In genomic region chr2:17835511-17835910, GRCh38 we compare ENCODE assay signal across 19 cellular contexts. TPM values are rescaled to one million over a fixed set of nuclear protein-coding genes. Genes with fewer than 3 reads are reported as not detected.
A peak's percentile ranks its signal among the peaks of the same experiment; 100 is the strongest.
DNase-seq lines count a peak whose midpoint lies in the region; ATAC-seq, FAIRE-seq and TF ChIP-seq lines count a peak whose summit lies in the region.
"Had no signal": no experiment of that assay in that cellular context is flagged by ENCODE, and none has a peak within 500 bp of the region (broad histone marks: within the 10 kb centered on the region; RNA-seq: fewer than 3 reads in every experiment).

No MANE protein-coding gene starts in this region.

- DNase-seq in WTC11 (ENCODE audit: low spot score): no peak
- DNase-seq in choroid plexus epithelial cell (ENCODE audit: low read depth): peak; percentile 67
- DNase-seq in iris pigment epithelial cell (ENCODE audit: low read depth): peak; percentile 23
- no peak for DNase-seq in ascending aorta (ENCODE audit: low spot score in 2 of 2)
- no peak for DNase-seq in HTR-8/SVneo (ENCODE audit: insufficient read length, low spot score)
- DNase-seq: Calu3; CD8-positive, alpha-beta T cell; DMS79 treated with DMSO at 0.1 percent for 48 hours; EL; GOT3; H9; KG1 had no signal

- H3K9me3 ChIP-seq in ascending aorta: no peaks in the 10 kb centered on the region

- peaks cover 0 to 3% of the 10 kb centered on the region in 2 donors for H3K4me1 ChIP-seq in ascending aorta

- no peaks in the 10 kb centered on the region for H3K9me3 Mint-ChIP-seq in WTC11
- H3K9me3 Mint-ChIP-seq: CD8-positive, alpha-beta T cell; H9 had no signal

- POLR2A ChIA-PET in WTC11 (lab: Charles Lee): no interaction called here

- H3K27ac Mint-ChIP-seq in WTC11: no peak overlapping the region
- H3K27ac Mint-ChIP-seq: B cell; CD8-positive, alpha-beta T cell; H9 had no signal

- ATAC-seq in WTC11 (peak; percentile 10; the same call in 1 of the 2 replicates), GM19324 (IDR thresholded peaks at IDR 0.05; ENCODE audit: low FRiP score, unreplicated experiment) (no peak), GM19397 (IDR thresholded peaks at IDR 0.05; ENCODE audit: unreplicated experiment) (no peak)
- ATAC-seq: CD8-positive, alpha-beta T cell; GM12878 had no signal

- FAIRE-seq in HTR-8/SVneo (lab: Jason Lieb, UNC): no peak
- FAIRE-seq: GM12878 had no signal

- CTCF ChIA-PET in WTC11 (lab: Charles Lee): no interaction called here

- no peak overlapping the region for H3K4me3 Mint-ChIP-seq in WTC11
- H3K4me3 Mint-ChIP-seq: B cell; CD8-positive, alpha-beta T cell; H9 had no signal

- H3K27me3 ChIP-seq in ascending aorta: no peaks in the 10 kb centered on the region

- H3K36me3 Mint-ChIP-seq in WTC11: no peaks in the 10 kb centered on the region
- H3K36me3 Mint-ChIP-seq: CD8-positive, alpha-beta T cell had no signal

- no peak overlapping the region for H3K4me3 ChIP-seq in choroid plexus epithelial cell (ENCODE audit: low read depth, low read length)
- H3K4me3 ChIP-seq in ascending aorta: no peak overlapping the region
- H3K4me3 ChIP-seq: BLaER1 treated with 17β-estradiol and CSF1 and Interleukin-3, amounts not matched to agents 10 nM and 100 nM; GM12878 had no signal

- intact Hi-C loops in ascending aorta (cut with DNase I): no loop called here

- H3K27ac ChIP-seq in ascending aorta: no peak overlapping the region
- H3K27ac ChIP-seq: BLaER1 treated with 17β-estradiol and CSF1 and Interleukin-3, amounts not matched to agents 10 nM and 100 nM had no signal

- H3K27me3 Mint-ChIP-seq in WTC11 (ENCODE audit: low read depth): peaks cover 17% of the 10 kb centered on the region
- H3K27me3 Mint-ChIP-seq: B cell had no signal

- TF ChIP-seq CTCF in WTC11 (IDR thresholded peaks at IDR 0.05) (no peak), choroid plexus epithelial cell (conservative IDR thresholded peaks at IDR 0.05; ENCODE audit: low read depth, low read length) (peak; percentile 16), ascending aorta (IDR thresholded peaks at IDR 0.05) (no peak)

- no peaks in the 10 kb centered on the region for H3K36me3 ChIP-seq in ascending aorta
- H3K36me3 ChIP-seq: BLaER1 treated with 17β-estradiol and CSF1 and Interleukin-3, amounts not matched to agents 10 nM and 100 nM had no signal

- peaks cover 6% of the 10 kb centered on the region for H3K4me1 Mint-ChIP-seq in WTC11

TF ChIP-seq in WTC11, 78 proteins besides CTCF, POLR2A, EP300 and RAD21 (continues in another document):
- TF ChIP-seq HMGA2 (CRISPR knock-in tag; IDR thresholded peaks at IDR 0.05): no peak
- TF ChIP-seq TP53 (CRISPR knock-in tag; IDR thresholded peaks at IDR 0.05): no peak
- no peak for TF ChIP-seq NR1H2 (CRISPR knock-in tag; IDR thresholded peaks at IDR 0.05)
- TF ChIP-seq ZNF532 (CRISPR knock-in tag; IDR thresholded peaks at IDR 0.05; ENCODE audit: borderline replicate concordance): no peak
- TF ChIP-seq, protein P1, sequence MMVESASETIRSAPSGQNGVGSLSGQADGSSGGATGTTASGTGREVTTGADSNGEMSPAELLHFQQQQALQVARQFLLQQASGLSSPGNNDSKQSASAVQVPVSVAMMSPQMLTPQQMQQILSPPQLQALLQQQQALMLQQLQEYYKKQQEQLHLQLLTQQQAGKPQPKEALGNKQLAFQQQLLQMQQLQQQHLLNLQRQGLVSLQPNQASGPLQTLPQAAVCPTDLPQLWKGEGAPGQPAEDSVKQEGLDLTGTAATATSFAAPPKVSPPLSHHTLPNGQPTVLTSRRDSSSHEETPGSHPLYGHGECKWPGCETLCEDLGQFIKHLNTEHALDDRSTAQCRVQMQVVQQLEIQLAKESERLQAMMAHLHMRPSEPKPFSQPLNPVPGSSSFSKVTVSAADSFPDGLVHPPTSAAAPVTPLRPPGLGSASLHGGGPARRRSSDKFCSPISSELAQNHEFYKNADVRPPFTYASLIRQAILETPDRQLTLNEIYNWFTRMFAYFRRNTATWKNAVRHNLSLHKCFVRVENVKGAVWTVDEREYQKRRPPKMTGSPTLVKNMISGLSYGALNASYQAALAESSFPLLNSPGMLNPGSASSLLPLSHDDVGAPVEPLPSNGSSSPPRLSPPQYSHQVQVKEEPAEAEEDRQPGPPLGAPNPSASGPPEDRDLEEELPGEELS (CRISPR knock-in tag; IDR thresholded peaks at IDR 0.05): no peak
- no peak for TF ChIP-seq TEAD1 (CRISPR knock-in tag; IDR thresholded peaks at IDR 0.05)
- TF ChIP-seq SP1 (CRISPR knock-in tag; conservative IDR thresholded peaks at IDR 0.05): no peak
- TF ChIP-seq ZNF416 (CRISPR knock-in tag; IDR thresholded peaks at IDR 0.05): no peak
- no peak for TF ChIP-seq PRDM15 (CRISPR knock-in tag; IDR thresholded peaks at IDR 0.05)

RNA-seq across cellular contexts. Expression of gene MSGN1, which starts 19.3 kb away (rescaled TPM):
- total RNA-seq in WTC11 (2021): not detected in 3 replicates
- total RNA-seq in ascending aorta: not detected
- total RNA-seq: A172; B cell; Calu3; CD8-positive, alpha-beta T cell; H9 had no signal

RNA-seq across cellular contexts. Expression of gene KCNS3, which starts 43.0 kb away (rescaled TPM):
- total RNA-seq in WTC11 (2021) (17.4 to 25.2 TPM (median 18.1 TPM) in 3 replicates), ascending aorta (6.7 TPM)
- total RNA-seq: CD8-positive, alpha-beta T cell; G401; GM12878 had no signal

Comparison
In these comparisons a context has a peak if more than half of its experiments do, and no peak if none do; other contexts are left out.
1. DNase-seq: peak in choroid plexus epithelial cell (single experiment) and iris pigment epithelial cell (single experiment); none in WTC11 (single experiment), ascending aorta (0 of 2) and HTR-8/SVneo (single experiment).